ENCODE assay signal across 8 cellular contexts in genomic region chr19:1855040-1855827, GRCh38. TPM values are rescaled to one million over a fixed set of nuclear protein-coding genes. Genes with fewer than 3 reads are reported as not detected.
DNase-seq lines count a peak whose midpoint lies in the region; ATAC-seq and TF ChIP-seq lines count a peak whose summit lies in the region.

No MANE protein-coding gene starts in this region.

- H3K4me1 ChIP-seq in ovary (ENCODE audit: insufficient read depth) (peaks cover 22% of the 10 kb centered on the region), transverse colon (peaks cover 58 to 86% (median 82%) of the 10 kb centered on the region in 4 donors)

- no peaks in the 10 kb centered on the region for H3K9me3 Mint-ChIP-seq in activated naive CD4-positive, alpha-beta T cell treated with anti-CD3 and anti-CD28 coated beads for 36 hours

- no peak for TF ChIP-seq EP300 in ovary (IDR thresholded peaks at IDR 0.05)
- no peak for TF ChIP-seq EP300 in transverse colon (IDR thresholded peaks at IDR 0.05; ENCODE audit: low read depth)

- H3K27ac Mint-ChIP-seq in activated naive CD4-positive, alpha-beta T cell treated with anti-CD3 and anti-CD28 coated beads for 36 hours, result peak overlapping the region; percentile 87

- H3K4me3 ChIP-seq in ovary, result no peak overlapping the region
- peak overlapping the region in 3 of 4 donors; percentile 31 to 55 (median 49) for H3K4me3 ChIP-seq in transverse colon

- ATAC-seq in GM18511 (IDR thresholded peaks at IDR 0.05; ENCODE audit: unreplicated experiment) (peak; percentile 57), HG03457 (IDR thresholded peaks at IDR 0.05; ENCODE audit: unreplicated experiment) (peak; percentile 46)

- CTCF ChIA-PET in activated naive CD4-positive, alpha-beta T cell treated with anti-CD3 and anti-CD28 coated beads for 36 hours (lab: Charles Lee), result interaction anchor here (0.9 to 1.6 kb wide), 2 partner anchors 10 to 18 kb away, joined by 3 to 6 read pairs; no protein-coding TSS in a partner anchor

- TF ChIP-seq CTCF in 22Rv1 (IDR thresholded peaks at IDR 0.05) (no peak), ovary (IDR thresholded peaks at IDR 0.05) (no peak), transverse colon (IDR thresholded peaks at IDR 0.05) (peak in 1 of 5 experiments; percentile 9)

- H3K36me3 ChIP-seq in ovary (no peaks in the 10 kb centered on the region), transverse colon (no peaks in the 10 kb centered on the region)

- H3K9me3 ChIP-seq in ovary (no peaks in the 10 kb centered on the region), transverse colon (no peaks in the 10 kb centered on the region)

- 35 to 61% (median 55%) methylated on average over 24 to 33 of the region's 33 CpGs for WGBS in ovary, 3 donors
- 11% methylated on average over 30 of the region's 33 CpGs; no CpG with 5 or more reads in 1 of the 2 donors for WGBS in transverse colon (ENCODE audit: low coverage in 1 of 2), 2 donors

- H3K4me3 Mint-ChIP-seq in activated naive CD4-positive, alpha-beta T cell treated with anti-CD3 and anti-CD28 coated beads for 36 hours, result peak overlapping the region; percentile 70

- DNase-seq in SHP77 treated with DMSO at 0.1 percent for 48 hours (lab: John Stamatoyannopoulos, UW), result peak; percentile 32
- peak; percentile 94 for DNase-seq in activated naive CD4-positive, alpha-beta T cell treated with anti-CD3 and anti-CD28 coated beads for 36 hours
- DNase-seq in germinal center (ENCODE audit: low spot score), result peak; percentile 86
- peak in 4 of 5 donors; percentile 62 to 71 (median 70) for DNase-seq in ovary
- DNase-seq in transverse colon, result peak; percentile 96

- H3K27ac ChIP-seq in 22Rv1 (peak overlapping the region; percentile 93), ovary (peak overlapping the region in 1 of 2 donors; percentile 49), transverse colon (peak overlapping the region; percentile 91 to 96 (median 93))

- peaks cover 62% of the 10 kb centered on the region for H3K4me1 Mint-ChIP-seq in activated naive CD4-positive, alpha-beta T cell treated with anti-CD3 and anti-CD28 coated beads for 36 hours (ENCODE audit: low read depth)

- TF ChIP-seq POLR2A in ovary (IDR thresholded peaks at IDR 0.05) (no peak), transverse colon (IDR thresholded peaks at IDR 0.05) (peak; percentile 91)

- in situ Hi-C loops in transverse colon (cut with MboI; ENCODE audit: low pct_ligation_motif_present in 1 of 4, low pct_unique_long_range_greater_than_20kb in 1 of 4, low sequenced_read_pairs in 3 of 4), result no loop called here

- no peaks in the 10 kb centered on the region for H3K27me3 Mint-ChIP-seq in activated naive CD4-positive, alpha-beta T cell treated with anti-CD3 and anti-CD28 coated beads for 36 hours (ENCODE audit: low read depth)

- H3K36me3 Mint-ChIP-seq in activated naive CD4-positive, alpha-beta T cell treated with anti-CD3 and anti-CD28 coated beads for 36 hours (ENCODE audit: low read depth), result peaks cover 2% of the 10 kb centered on the region

- no peaks in the 10 kb centered on the region for H3K27me3 ChIP-seq in ovary
- H3K27me3 ChIP-seq in transverse colon, result no peaks in the 10 kb centered on the region

- intact Hi-C loops in activated naive CD4-positive, alpha-beta T cell treated with anti-CD3 and anti-CD28 coated beads for 36 hours (cut with micrococcal nuclease), result loop anchor here (1.0 to 5.0 kb wide), 3 partner anchors 8 to 297 kb away; partner anchors contain the start of genes ADAT3, AP3D1, KLF16 and SCAMP4
- intact Hi-C loops in ovary (cut with DNase I), result no loop called here
- intact Hi-C loops in transverse colon (cut with DNase I; ENCODE audit: low total_unique reads), result no loop called here

RNA-seq across cellular contexts. Expression of gene REXO1, which starts 7.0 kb away (rescaled TPM):
- total RNA-seq in activated naive CD4-positive, alpha-beta T cell treated with anti-CD3 and anti-CD28 coated beads for 36 hours, result 10 to 100 TPM; 39.8 to 47.6 TPM
- total RNA-seq in ovary, result 10 to 100 TPM; 14.9 to 46.7 (median 30.4) TPM
- 10 to 100 TPM in 1 of 2 donors, 1 to 10 TPM in 1; 4.8 to 21.5 TPM for polyA plus RNA-seq in ovary
- 10 to 100 TPM; 36.0 to 95.0 (median 56.3) TPM for total RNA-seq in transverse colon

RNA-seq across cellular contexts. Expression of gene KLF16, which starts 8.1 kb away (rescaled TPM):
- total RNA-seq in activated naive CD4-positive, alpha-beta T cell treated with anti-CD3 and anti-CD28 coated beads for 36 hours, result 10 to 100 TPM; 13.5 to 15.0 TPM
- 10 to 100 TPM in 6 of 7 donors, 1 to 10 TPM in 1; 4.2 to 26.6 (median 14.4) TPM for total RNA-seq in ovary
- polyA plus RNA-seq in ovary, result 1 to 10 TPM in 1 of 2 donors, under 1 TPM in 1; 0.63 to 5.4 TPM
- total RNA-seq in transverse colon, result 10 to 100 TPM in 3 of 4 donors, 1 to 10 TPM in 1; 9.0 to 18.3 (median 11.6) TPM

RNA-seq across cellular contexts. Expression of gene ABHD17A, which starts 30.1 kb away (rescaled TPM):
- 10 to 100 TPM; 79.3 to 79.9 TPM for total RNA-seq in activated naive CD4-positive, alpha-beta T cell treated with anti-CD3 and anti-CD28 coated beads for 36 hours
- total RNA-seq in ovary, result 10 to 100 TPM; 54.2 to 87.3 (median 65.4) TPM
- polyA plus RNA-seq in ovary, result 10 to 100 TPM in 1 of 2 donors, under 1 TPM in 1; 0.57 to 65.6 TPM
- 100 to 1,000 TPM in 3 of 4 donors, 10 to 100 TPM in 1; 90.0 to 179 (median 140) TPM for total RNA-seq in transverse colon

RNA-seq across cellular contexts. Expression of gene ATP8B3, which starts 43.2 kb away (rescaled TPM):
- 1 to 10 TPM; 6.1 to 8.4 TPM for total RNA-seq in activated naive CD4-positive, alpha-beta T cell treated with anti-CD3 and anti-CD28 coated beads for 36 hours
- total RNA-seq in ovary (1 to 10 TPM in 5 of 7 donors, under 1 TPM in 2; 0.72 to 3.2 (median 2.1) TPM), transverse colon (under 1 TPM in 2 of 4 donors, not detected in 2; 0.27 to 0.75 TPM)
- polyA plus RNA-seq in ovary, result 1 to 10 TPM in 1 of 2 donors, under 1 TPM in 1; 0.91 to 1.5 TPM

RNA-seq across cellular contexts. Expression of gene ADAT3, which starts 50.0 kb away (rescaled TPM):
- total RNA-seq in activated naive CD4-positive, alpha-beta T cell treated with anti-CD3 and anti-CD28 coated beads for 36 hours, result 1 to 10 TPM; 3.0 to 3.4 TPM
- total RNA-seq in ovary (10 to 100 TPM in 1 of 7 donors, 1 to 10 TPM in 6; 2.6 to 13.7 (median 4.6) TPM), transverse colon (10 to 100 TPM; 18.7 to 73.2 (median 30.3) TPM)
- polyA plus RNA-seq in ovary, result 1 to 10 TPM in 1 of 2 donors, not detected in 1; 2.3 TPM

Comparison
In these comparisons a context has a peak if more than half of its experiments do, and no peak if none do; other contexts are left out.
1. DNase-seq: peak in every context shown above with its lines; median percentile 96 in transverse colon; 94 in activated naive CD4-positive, alpha-beta T cell treated with anti-CD3 and anti-CD28 coated beads for 36 hours; 86 in germinal center; 70 in ovary; 32 in SHP77 treated with DMSO at 0.1 percent for 48 hours.